In genomic region chr16:58843675-58844074, GRCh38 we compare ENCODE assay signal across 9 cellular contexts.
DNase-seq lines count a peak whose midpoint lies in the region; ATAC-seq, FAIRE-seq and TF ChIP-seq lines count a peak whose summit lies in the region.
"Had no signal": no experiment of that assay in that cellular context is flagged by ENCODE, and none has a peak within 500 bp of the region (broad histone marks: within the 10 kb centered on the region; RNA-seq: fewer than 3 reads in every experiment).

No MANE protein-coding gene starts in this region.

- TF ChIP-seq CTCF in HFF-Myc (IDR thresholded peaks at IDR 0.05; ENCODE audit: low read depth, low read length, missing control alignments) = no peak

- ATAC-seq in GM18498 (IDR thresholded peaks at IDR 0.05; ENCODE audit: unreplicated experiment) (no peak), HG03097 (IDR thresholded peaks at IDR 0.05; ENCODE audit: low FRiP score, unreplicated experiment) (no peak)

- DNase-seq in DMS 273 treated with DMSO at 0.1 percent for 48 hours (lab: John Stamatoyannopoulos, UW) = peak; percentile 31
- DNase-seq in HFF-Myc (ENCODE audit: extremely low read depth, low read depth) = peak; percentile 3
- peak; percentile 17 for DNase-seq in RCC 7860 (ENCODE audit: low spot score)
- peak; percentile 24 for DNase-seq in iris pigment epithelial cell (ENCODE audit: low read depth)
- no peak for DNase-seq in stimulated activated CD4-positive, alpha-beta T cell treated with anti-CD3 and anti-CD28 coated beads, Interleukin-12 subunit alpha, Interleukin-12 subunit beta, amount 100 ng/mL, for 4 hours
- no peak for DNase-seq in middle frontal gyrus (ENCODE audit: extremely low spot score, low spot score)

- no peak for FAIRE-seq in RCC 7860 (lab: Jason Lieb, UNC)

- no peak overlapping the region for H3K4me3 ChIP-seq in HFF-Myc (replicated peaks; ENCODE audit: low read depth, low read length)
- H3K4me3 ChIP-seq: skin epidermis had no signal

Comparison
In these comparisons a context has a peak if more than half of its experiments do, and no peak if none do; other contexts are left out.
1. DNase-seq: peak in DMS 273 treated with DMSO at 0.1 percent for 48 hours (single experiment), HFF-Myc (single experiment), RCC 7860 (single experiment) and iris pigment epithelial cell (single experiment); none in stimulated activated CD4-positive, alpha-beta T cell treated with anti-CD3 and anti-CD28 coated beads, Interleukin-12 subunit alpha, Interleukin-12 subunit beta, amount 100 ng/mL, for 4 hours (single experiment) and middle frontal gyrus (single experiment).